Comparison of ENCODE assay signal across 16 cellular contexts in the genomic region with DNA sequence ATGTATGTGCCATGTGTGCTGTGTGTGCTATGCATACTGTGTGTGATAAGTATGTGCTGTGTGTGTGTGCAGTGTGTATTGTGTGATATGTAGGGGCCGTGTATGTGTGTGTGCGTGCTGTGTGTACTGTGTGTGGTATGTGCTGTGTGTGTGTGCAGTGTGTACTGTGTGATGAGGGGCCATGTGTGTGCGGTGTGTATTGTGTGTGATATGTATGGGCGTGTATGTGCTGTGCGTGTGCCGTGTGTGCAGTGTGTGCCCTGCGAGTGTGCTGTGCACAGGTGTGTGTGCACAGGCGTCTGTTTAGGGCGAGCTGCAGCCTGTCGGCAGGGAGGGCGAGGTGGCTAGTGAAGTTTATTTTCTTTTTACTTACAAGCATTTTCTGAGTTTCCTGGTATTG. TPM values are rescaled to one million over a fixed set of nuclear protein-coding genes. Genes with fewer than 3 reads are reported as not detected.
A peak's percentile ranks its signal among the peaks of the same experiment; 100 is the strongest.
DNase-seq lines count a peak whose midpoint lies in the region; ATAC-seq and TF ChIP-seq lines count a peak whose summit lies in the region.
"Had no signal": no experiment of that assay in that cellular context is flagged by ENCODE, and none has a peak within 500 bp of the region (broad histone marks: within the 10 kb centered on the region; RNA-seq: fewer than 3 reads in every experiment).

No MANE protein-coding gene starts in this region.

- H3K36me3 ChIP-seq in HEK293 (ENCODE audit: control insufficient read depth in 2 of 2, insufficient read depth in 1 of 2, low read length in 2 of 2) (peaks cover 0 to 31% of the 10 kb centered on the region in 2 experiments; a peak in 2 of 3 replicates), osteoblast (ENCODE audit: insufficient read depth, low read length) (no peaks in the 10 kb centered on the region), Karpas-422 (ENCODE audit: insufficient read depth, low read length) (no peaks in the 10 kb centered on the region)

- no peaks in the 10 kb centered on the region for H3K9me2 ChIP-seq in Karpas-422 (replicated peaks; ENCODE audit: insufficient read depth, low read length)

- CTCF ChIA-PET in HEK293 (lab: Yijun Ruan, JAX), result interaction anchor here (1.2 kb wide), 1 partner anchor 24 kb away, joined by 3 read pairs; no protein-coding TSS in a partner anchor

- H3K27ac ChIP-seq in C4-2B (peak overlapping the region; percentile 66), HEK293 (ENCODE audit: extremely low read depth, low read depth, low read length) (no peak overlapping the region), osteoblast (ENCODE audit: low read depth, low read length) (no peak overlapping the region), Karpas-422 (ENCODE audit: low read length) (no peak overlapping the region)
- H3K27ac ChIP-seq: PC-9 had no signal

- H4K20me1 ChIP-seq in osteoblast (ENCODE audit: insufficient read depth, low read length) (no peaks in the 10 kb centered on the region), Karpas-422 (ENCODE audit: insufficient read depth, low read depth, low read length) (no peaks in the 10 kb centered on the region)

- POLR2A ChIA-PET in HEK293 (lab: Yijun Ruan, JAX), result no interaction called here

- no peak for ATAC-seq in HG02884 (IDR thresholded peaks at IDR 0.05; ENCODE audit: unreplicated experiment)

- H2AFZ ChIP-seq in osteoblast (ENCODE audit: low read length) (no peak overlapping the region), Karpas-422 (ENCODE audit: low read length) (no peak overlapping the region)
- H2AFZ ChIP-seq: PC-9 had no signal

- no peak for TF ChIP-seq CTCF in C4-2B (conservative IDR thresholded peaks at IDR 0.05)
- TF ChIP-seq CTCF in HEK293 (tag by site-specific recombination; IDR thresholded peaks at IDR 0.05), result no peak
- TF ChIP-seq CTCF in osteoblast (IDR thresholded peaks at IDR 0.05; ENCODE audit: extremely low read depth, low read depth, low read length), result no peak

- H3K9ac ChIP-seq in Karpas-422 (ENCODE audit: low read length), result no peak overlapping the region

- H3K27me3 ChIP-seq in osteoblast (ENCODE audit: insufficient read depth, low read length), result no peaks in the 10 kb centered on the region
- no peaks in the 10 kb centered on the region for H3K27me3 ChIP-seq in Karpas-422 (ENCODE audit: low read length)

- no peak overlapping the region for H3K4me3 ChIP-seq in HEK293 (ENCODE audit: low read depth, low read length)
- H3K4me3 ChIP-seq in osteoblast (ENCODE audit: insufficient read depth, low read length), result no peak overlapping the region
- no peak overlapping the region for H3K4me3 ChIP-seq in Karpas-422 (ENCODE audit: low read length)
- H3K4me3 ChIP-seq: PC-9 had no signal

- H3K4me2 ChIP-seq in osteoblast (ENCODE audit: insufficient read depth, low read length) (no peak overlapping the region), Karpas-422 (ENCODE audit: low read depth, low read length, poor library complexity, severe bottlenecking) (no peak overlapping the region)

- no peaks in the 10 kb centered on the region for H3K4me1 ChIP-seq in HEK293 (ENCODE audit: control insufficient read depth, insufficient read depth, low read length)
- peaks cover 6% of the 10 kb centered on the region for H3K4me1 ChIP-seq in osteoblast (ENCODE audit: insufficient read depth, low read length)
- peaks cover 6% of the 10 kb centered on the region; the same call in 1 of the 2 replicates for H3K4me1 ChIP-seq in Karpas-422 (ENCODE audit: low read length)

- no peaks in the 10 kb centered on the region for H3K9me3 ChIP-seq in HEK293 (ENCODE audit: control insufficient read depth, insufficient read depth, low read depth, low read length)
- H3K9me3 ChIP-seq in osteoblast (ENCODE audit: low read depth, low read length), result no peaks in the 10 kb centered on the region
- H3K9me3 ChIP-seq in Karpas-422 (ENCODE audit: low read length), result no peaks in the 10 kb centered on the region

- H3K79me2 ChIP-seq in osteoblast (ENCODE audit: insufficient read depth, low read length), result no peaks in the 10 kb centered on the region
- no peaks in the 10 kb centered on the region for H3K79me2 ChIP-seq in Karpas-422 (ENCODE audit: low read length)

- DNase-seq in islet precursor cell (peak; percentile 22), osteoblast (ENCODE audit: insufficient read length, low spot score, missing footprints) (peak; percentile 27), Karpas-422 (no peak), HUDEP-2 (lab: John Stamatoyannopoulos, UW; ENCODE audit: unreplicated experiment in 76 of 76) (no peak)
- DNase-seq: ACHN; CD4-positive, alpha-beta memory T cell; DMS79 treated with DMSO at 0.1 percent for 48 hours; GOT3; NCI-H1417; NCI-H2029; NCI-H2171 treated with DMSO at 0.1 percent for 48 hours; NCI-H774 had no signal

TF ChIP-seq in HEK293, 187 proteins besides CTCF, POLR2A, EP300 and RAD21 (continues in another document):
- TF ChIP-seq SALL2 (tag by site-specific recombination; IDR thresholded peaks at IDR 0.05; ENCODE audit: borderline replicate concordance) (no peak), ZNF624 (tag by site-specific recombination; IDR thresholded peaks at IDR 0.05) (no peak), ZNF518A (tag by site-specific recombination; conservative IDR thresholded peaks at IDR 0.05; ENCODE audit: low read depth) (no peak), ZNF544 (tag by site-specific recombination; IDR thresholded peaks at IDR 0.05) (no peak), ZNF830 (tag by site-specific recombination; IDR thresholded peaks at IDR 0.05; ENCODE audit: low read depth) (no peak), ZNF114 (tag by site-specific recombination; IDR thresholded peaks at IDR 0.05) (no peak), ZNF214 (tag by site-specific recombination; IDR thresholded peaks at IDR 0.05; ENCODE audit: borderline replicate concordance) (no peak), ZNF274 (IDR thresholded peaks at IDR 0.05; ENCODE audit: low read length) (no peak), ZNF274 (tag by site-specific recombination; IDR thresholded peaks at IDR 0.05; ENCODE audit: borderline replicate concordance) (no peak), ZNF580 (tag by site-specific recombination; IDR thresholded peaks at IDR 0.05) (no peak), ZBTB7A (tag by site-specific recombination; IDR thresholded peaks at IDR 0.05; ENCODE audit: low read depth) (no peak), SP7 (tag by site-specific recombination; IDR thresholded peaks at IDR 0.05) (no peak), TCF7L2 (IDR thresholded peaks at IDR 0.05; ENCODE audit: borderline replicate concordance, low read depth, low read length) (no peak), ZSCAN4 (tag by site-specific recombination; IDR thresholded peaks at IDR 0.05) (peak; percentile 91), ZNF768 (tag by site-specific recombination; IDR thresholded peaks at IDR 0.05) (no peak), KLF8 (tag by site-specific recombination; IDR thresholded peaks at IDR 0.05) (no peak)

RNA-seq across cellular contexts. Expression of gene SNORC, which starts 16.1 kb away (rescaled TPM):
- total RNA-seq in osteoblast, result 0.72 and 0.88 TPM in 2 replicates
- total RNA-seq in Karpas-422 (2014; rRNA removed; shearing (Covaris generic); ENCODE audit: low replicate concordance), result 1.2 and 1.9 TPM in 2 replicates

Comparison
In these comparisons a context has a peak if more than half of its experiments do, and no peak if none do; other contexts are left out.
1. DNase-seq: peak in islet precursor cell (single experiment) and osteoblast (single experiment); none in Karpas-422 (single experiment) and HUDEP-2 (0 of 76).